8 cellular contexts compared by ENCODE assay signal in the genomic region with DNA sequence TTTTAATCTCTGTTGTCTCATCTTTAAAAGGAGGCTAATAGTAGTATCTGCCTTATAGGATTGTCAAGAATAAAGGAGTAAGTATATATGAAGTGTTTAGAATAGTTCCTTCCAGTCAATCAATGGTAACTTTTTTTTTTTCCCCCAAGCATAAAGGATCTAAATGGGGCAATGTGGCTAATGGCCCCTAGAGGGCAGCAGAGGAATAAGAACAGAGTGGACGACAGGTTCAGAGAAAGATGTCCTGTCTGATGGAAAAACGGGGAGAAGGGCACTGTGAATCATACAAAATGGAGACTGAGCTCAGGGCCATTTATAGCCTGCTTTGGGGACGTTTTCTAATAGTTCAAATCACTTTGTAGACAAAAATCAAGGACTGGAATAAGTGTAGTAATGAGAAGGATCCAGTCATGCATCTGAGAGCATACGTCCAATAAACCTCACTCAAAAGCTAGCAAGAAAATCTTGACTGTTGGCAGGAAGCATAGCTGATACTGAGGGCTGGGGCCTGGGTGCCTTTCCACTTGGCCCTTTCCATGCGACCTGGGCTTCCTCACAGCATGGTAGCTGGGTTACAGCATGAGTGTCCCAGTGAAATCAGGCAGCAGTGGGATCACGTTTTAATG. TPM values are rescaled to one million over a fixed set of nuclear protein-coding genes. Genes with fewer than 3 reads are reported as not detected.
DNase-seq lines count a peak whose midpoint lies in the region; ATAC-seq and TF ChIP-seq lines count a peak whose summit lies in the region.

No MANE protein-coding gene starts in this region.

- no peaks in the 10 kb centered on the region for H3K79me2 ChIP-seq in ACC112 (ENCODE audit: control insufficient read depth, insufficient read depth, low read length, unreplicated experiment)

- 0 out of 2 replicates have a peak, but pooled peaks cover 4% of the 10 kb centered on the region for H3K27me3 ChIP-seq in ACC112 (ENCODE audit: insufficient read depth, low read length)

- POLR2A ChIA-PET in activated CD8-positive, alpha-beta T cell treated with anti-CD3 and anti-CD28 coated beads for 36 hours (lab: Charles Lee) = interaction anchor here (0.6 to 1.2 kb wide), 6 partner anchors 44 to 150 kb away, joined by 3 to 5 read pairs (median 4); no protein-coding TSS in a partner anchor

- DNase-seq in HK-2 (ENCODE audit: unreplicated experiment) (peak; percentile 61), NCI-H774 (lab: John Stamatoyannopoulos, UW) (peak; percentile 79), mesothelial cell of epicardium (ENCODE audit: low spot score in 2 of 2, unreplicated experiment in 2 of 2) (peak in 1 of 2 experiments; percentile 74)
- peak; percentile 86 for DNase-seq in activated CD8-positive, alpha-beta T cell treated with anti-CD3 and anti-CD28 coated beads for 36 hours
- peak; percentile 59 to 71 (median 61) for DNase-seq in effector memory CD8-positive, alpha-beta T cell
- DNase-seq in stimulated activated CD8-positive, alpha-beta memory T cell treated with anti-CD3 and anti-CD28 coated beads, Interleukin-4, amount 100 ng/mL, for 1 hour (ENCODE audit: low read depth in 2 of 2, low spot score in 1 of 2) = peak; percentile 31 to 44

- H3K36me3 ChIP-seq in ACC112 (ENCODE audit: insufficient read depth, low read length) = no peaks in the 10 kb centered on the region

- H3K27ac ChIP-seq in ACC112 (ENCODE audit: low read depth, low read length) = no peak overlapping the region

- intact Hi-C loops in activated CD8-positive, alpha-beta T cell treated with anti-CD3 and anti-CD28 coated beads for 36 hours (cut with micrococcal nuclease) = loop anchor here (5.0 to 10.0 kb wide), 4 partner anchors 82 to 277 kb away; a partner anchor contains a TSS

- peak; percentile 47 for ATAC-seq in GM18858 (IDR thresholded peaks at IDR 0.05; ENCODE audit: unreplicated experiment)
- ATAC-seq in activated CD8-positive, alpha-beta T cell treated with anti-CD3 and anti-CD28 coated beads for 36 hours = peak; percentile 57
- peak; percentile 74 for ATAC-seq in effector memory CD8-positive, alpha-beta T cell (replicated peaks)

- H3K4me3 Mint-ChIP-seq in activated CD8-positive, alpha-beta T cell treated with anti-CD3 and anti-CD28 coated beads for 36 hours = no peak overlapping the region
- peak overlapping the region; percentile 2 for H3K4me3 Mint-ChIP-seq in effector memory CD8-positive, alpha-beta T cell
- no peak overlapping the region for H3K4me3 Mint-ChIP-seq in mesothelial cell of epicardium

- CTCF ChIA-PET in activated CD8-positive, alpha-beta T cell treated with anti-CD3 and anti-CD28 coated beads for 36 hours (lab: Charles Lee) = interaction anchor here (0.6 to 7.0 kb wide), 100 partner anchors 9 to 682 kb away, joined by 3 to 107 read pairs (median 4); a partner anchor contains a TSS

- peak; percentile 93 for TF ChIP-seq CTCF in activated CD8-positive, alpha-beta T cell treated with anti-CD3 and anti-CD28 coated beads for 36 hours (IDR thresholded peaks at IDR 0.05)
- TF ChIP-seq CTCF in mesothelial cell of epicardium (IDR thresholded peaks at IDR 0.05; ENCODE audit: unreplicated experiment) = peak; percentile 80

- H3K4me3 ChIP-seq in ACC112 (ENCODE audit: low read depth, low read length) = no peak overlapping the region

- no peaks in the 10 kb centered on the region for H3K36me3 Mint-ChIP-seq in activated CD8-positive, alpha-beta T cell treated with anti-CD3 and anti-CD28 coated beads for 36 hours (ENCODE audit: low read depth)
- H3K36me3 Mint-ChIP-seq in effector memory CD8-positive, alpha-beta T cell (ENCODE audit: insufficient read depth) = no peaks in the 10 kb centered on the region
- H3K36me3 Mint-ChIP-seq in mesothelial cell of epicardium = no peaks in the 10 kb centered on the region

- peak overlapping the region; percentile 74 for H2AFZ ChIP-seq in ACC112 (ENCODE audit: low read length, unreplicated experiment)

- H3K9me3 Mint-ChIP-seq in activated CD8-positive, alpha-beta T cell treated with anti-CD3 and anti-CD28 coated beads for 36 hours = peaks cover 3% of the 10 kb centered on the region
- H3K9me3 Mint-ChIP-seq in effector memory CD8-positive, alpha-beta T cell = peaks cover 0 to 4% of the 10 kb centered on the region in 2 donors
- H3K9me3 Mint-ChIP-seq in mesothelial cell of epicardium = no peaks in the 10 kb centered on the region

- H3K4me1 Mint-ChIP-seq in activated CD8-positive, alpha-beta T cell treated with anti-CD3 and anti-CD28 coated beads for 36 hours (ENCODE audit: low read depth) = peaks cover 56% of the 10 kb centered on the region
- H3K4me1 Mint-ChIP-seq in effector memory CD8-positive, alpha-beta T cell (ENCODE audit: low read depth in 2 of 2) = peaks cover 18 to 25% of the 10 kb centered on the region in 2 donors
- peaks cover 18% of the 10 kb centered on the region for H3K4me1 Mint-ChIP-seq in mesothelial cell of epicardium

- no peaks in the 10 kb centered on the region for H3K27me3 Mint-ChIP-seq in activated CD8-positive, alpha-beta T cell treated with anti-CD3 and anti-CD28 coated beads for 36 hours
- no peaks in the 10 kb centered on the region for H3K27me3 Mint-ChIP-seq in effector memory CD8-positive, alpha-beta T cell
- H3K27me3 Mint-ChIP-seq in mesothelial cell of epicardium (ENCODE audit: low read depth) = no peaks in the 10 kb centered on the region

- peak overlapping the region; percentile 86 for H3K27ac Mint-ChIP-seq in activated CD8-positive, alpha-beta T cell treated with anti-CD3 and anti-CD28 coated beads for 36 hours
- H3K27ac Mint-ChIP-seq in effector memory CD8-positive, alpha-beta T cell = peak overlapping the region; percentile 27 to 30
- H3K27ac Mint-ChIP-seq in mesothelial cell of epicardium = no peak overlapping the region

- no peaks in the 10 kb centered on the region for H3K4me1 ChIP-seq in ACC112 (ENCODE audit: control insufficient read depth, insufficient read depth, low read length, unreplicated experiment)

RNA-seq across cellular contexts. Expression of a gene that starts 51.3 kb away (rescaled TPM):
- total RNA-seq in activated CD8-positive, alpha-beta T cell treated with anti-CD3 and anti-CD28 coated beads for 36 hours = under 1 TPM in 1 of 2 experiments, not detected in 1; 0.25 TPM
- not detected in 3 replicates for total RNA-seq in mesothelial cell of epicardium

Comparison
In these comparisons a context has a peak if more than half of its experiments do, and no peak if none do; other contexts are left out.
1. H3K4me3 Mint-ChIP-seq: peak in effector memory CD8-positive, alpha-beta T cell (2 of 2); none in activated CD8-positive, alpha-beta T cell treated with anti-CD3 and anti-CD28 coated beads for 36 hours (single experiment) and mesothelial cell of epicardium (single experiment).
2. Peak in every context shown above with its lines, with median percentiles within 50 percentile points of each other: ATAC-seq.